ENCODE assay signal across 1 cellular context in the genomic region with DNA sequence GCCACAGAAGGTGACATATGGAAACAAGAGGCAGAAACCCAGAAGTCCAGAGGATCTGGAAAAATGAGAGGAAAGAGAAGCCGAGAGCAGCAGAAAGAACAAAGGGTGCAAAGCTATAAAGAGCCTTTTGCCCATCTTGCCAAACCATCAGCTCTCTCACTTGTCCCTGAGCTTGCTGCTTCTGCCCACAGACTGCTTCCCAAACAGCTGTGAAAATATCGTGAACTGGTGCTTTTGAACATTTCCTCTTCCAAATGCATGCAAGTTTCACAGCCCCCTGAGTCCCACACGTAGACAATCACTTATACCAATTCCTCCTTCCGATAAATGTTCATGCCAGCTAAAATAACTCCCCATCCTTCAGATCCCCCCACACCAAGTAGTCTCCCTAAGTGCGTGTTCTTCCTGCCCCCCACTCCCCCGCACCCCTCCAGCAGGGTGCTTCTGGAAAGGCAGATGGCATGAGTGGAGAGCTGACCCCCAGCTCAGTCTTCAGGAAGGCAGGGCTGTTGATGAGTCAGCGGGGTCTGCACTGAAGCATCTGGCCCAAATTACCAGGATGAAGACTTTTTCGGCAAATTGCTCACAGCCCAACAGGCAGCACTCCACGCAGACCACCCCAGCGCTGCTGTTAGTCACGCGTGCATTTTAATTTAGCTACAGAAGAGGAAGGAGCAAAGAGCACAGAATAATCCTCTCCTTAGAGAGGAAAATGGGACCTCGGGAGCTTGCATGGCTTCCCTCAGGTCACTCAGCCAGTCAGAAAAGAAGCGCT.
TF ChIP-seq lines count a peak whose summit lies in the region.

No MANE protein-coding gene starts in this region.

TF ChIP-seq in SK-N-SH treated with all-trans-retinoic acid at 6 μM for 48 hours, 23 proteins besides CTCF, POLR2A, EP300 and RAD21 (continued from another document):
- TF ChIP-seq, protein P1, sequence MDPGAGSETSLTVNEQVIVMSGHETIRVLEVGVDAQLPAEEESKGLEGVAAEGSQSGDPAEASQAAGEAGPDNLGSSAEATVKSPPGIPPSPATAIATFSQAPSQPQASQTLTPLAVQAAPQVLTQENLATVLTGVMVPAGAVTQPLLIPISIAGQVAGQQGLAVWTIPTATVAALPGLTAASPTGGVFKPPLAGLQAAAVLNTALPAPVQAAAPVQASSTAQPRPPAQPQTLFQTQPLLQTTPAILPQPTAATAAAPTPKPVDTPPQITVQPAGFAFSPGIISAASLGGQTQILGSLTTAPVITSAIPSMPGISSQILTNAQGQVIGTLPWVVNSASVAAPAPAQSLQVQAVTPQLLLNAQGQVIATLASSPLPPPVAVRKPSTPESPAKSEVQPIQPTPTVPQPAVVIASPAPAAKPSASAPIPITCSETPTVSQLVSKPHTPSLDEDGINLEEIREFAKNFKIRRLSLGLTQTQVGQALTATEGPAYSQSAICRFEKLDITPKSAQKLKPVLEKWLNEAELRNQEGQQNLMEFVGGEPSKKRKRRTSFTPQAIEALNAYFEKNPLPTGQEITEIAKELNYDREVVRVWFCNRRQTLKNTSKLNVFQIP (CRISPR knock-in tag; IDR thresholded peaks at IDR 0.05; ENCODE audit: borderline replicate concordance, low read depth): no peak
- TF ChIP-seq ARNTL (CRISPR knock-in tag; IDR thresholded peaks at IDR 0.05; ENCODE audit: borderline replicate concordance, low read depth) (no peak), OSR1 (CRISPR knock-in tag; IDR thresholded peaks at IDR 0.05) (no peak), ESRRG (CRISPR knock-in tag; IDR thresholded peaks at IDR 0.05) (no peak)
